Comparison of ENCODE assay signal across 8 cellular contexts in the genomic region with DNA sequence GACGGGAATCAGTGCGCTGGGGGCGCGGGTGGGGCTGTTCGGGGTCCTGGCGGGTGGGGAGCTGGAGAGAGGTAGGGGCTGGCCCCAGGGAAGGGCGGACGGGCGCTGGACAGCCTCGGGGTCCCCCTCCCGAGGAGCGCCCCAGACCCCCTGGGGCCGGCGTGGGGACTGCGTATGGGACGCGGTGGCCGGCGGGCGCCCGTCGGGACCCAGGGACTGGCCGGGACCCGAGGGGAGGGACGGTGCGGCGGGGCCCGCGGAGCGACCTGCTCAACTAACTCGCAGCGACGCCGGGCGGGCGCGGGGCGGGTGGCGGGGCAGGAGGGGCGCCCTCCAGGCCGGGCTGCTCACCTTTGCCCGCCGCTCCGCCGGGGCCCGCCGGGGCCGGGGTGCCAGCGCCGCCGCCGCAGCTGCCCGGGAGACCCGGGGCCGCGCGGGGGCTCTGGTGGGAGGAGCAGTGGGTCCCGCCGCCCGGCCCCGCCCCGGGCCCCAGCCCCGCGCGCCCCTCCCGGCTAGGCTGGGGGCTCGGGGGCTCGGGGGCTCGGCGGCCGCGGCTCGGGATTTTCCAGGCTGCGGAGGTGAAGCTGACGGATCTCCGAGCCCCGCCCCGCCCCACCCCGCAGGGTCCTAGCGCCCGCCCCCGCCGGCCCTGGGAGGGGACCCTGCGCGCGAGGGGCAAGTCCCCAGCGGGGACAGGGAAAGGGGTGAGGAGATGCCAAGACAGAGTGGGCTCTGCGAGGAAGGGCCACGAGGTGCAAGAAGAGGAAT. TPM values are rescaled to one million over a fixed set of nuclear protein-coding genes. Genes with fewer than 3 reads are reported as not detected.
A peak's percentile ranks its signal among the peaks of the same experiment; 100 is the strongest.
DNase-seq lines count a peak whose midpoint lies in the region; ATAC-seq and TF ChIP-seq lines count a peak whose summit lies in the region.

No MANE protein-coding gene starts in this region.

- H3K36me3 ChIP-seq in OCI-LY1 (ENCODE audit: insufficient read depth, low read length): no peaks in the 10 kb centered on the region

- H3K9me2 ChIP-seq in OCI-LY1 (ENCODE audit: low read depth, low read length): no peaks in the 10 kb centered on the region

- intact Hi-C loops in Right ventricle myocardium superior (cut with DNase I): no loop called here

- DNase-seq in NCI-H748 (lab: John Stamatoyannopoulos, UW; ENCODE audit: unreplicated experiment): peak; percentile 64
- DNase-seq in NCI-H748 treated with DMSO at 0.1 percent for 48 hours (lab: John Stamatoyannopoulos, UW): no peak
- peak; percentile 66 for DNase-seq in activated gamma-delta T cell (lab: John Stamatoyannopoulos, UW)
- peak; percentile 58 for DNase-seq in Right ventricle myocardium superior
- DNase-seq in retinal pigment epithelial cell (ENCODE audit: low read depth): no peak
- no peak for DNase-seq in kidney glomerular epithelial cell (lab: John Stamatoyannopoulos, UW)
- no peak for DNase-seq in NCI-H1436 (lab: John Stamatoyannopoulos, UW)

- no peaks in the 10 kb centered on the region for H4K20me1 ChIP-seq in OCI-LY1 (ENCODE audit: insufficient read depth, low read length)

- H3K27ac ChIP-seq in OCI-LY1 (ENCODE audit: low read depth, low read length, poor library complexity, severe bottlenecking): no peak overlapping the region

- no peaks in the 10 kb centered on the region for H3K9me3 ChIP-seq in OCI-LY1 (ENCODE audit: low read length)

- peaks cover 8% of the 10 kb centered on the region; the same call in 1 of the 2 replicates for H3K27me3 ChIP-seq in OCI-LY1 (ENCODE audit: insufficient read depth, low read length)

- ATAC-seq in Right ventricle myocardium superior (ENCODE audit: poor library complexity): peak; percentile 18

- no peaks in the 10 kb centered on the region for H3K79me2 ChIP-seq in OCI-LY1 (ENCODE audit: insufficient read depth, low read length)

- H3K9ac ChIP-seq in OCI-LY1 (ENCODE audit: low read length): peak overlapping the region; percentile 30; the same call in 1 of the 2 replicates

- H3F3A ChIP-seq in OCI-LY1 (ENCODE audit: insufficient read depth, low read length): no peaks in the 10 kb centered on the region

- H3K4me3 ChIP-seq in OCI-LY1 (ENCODE audit: low read depth, low read length, poor library complexity, severe bottlenecking): peak overlapping the region; percentile 52
- H3K4me3 ChIP-seq in retinal pigment epithelial cell (ENCODE audit: low read length): peak overlapping the region; percentile 32

- H3K4me1 ChIP-seq in OCI-LY1 (ENCODE audit: insufficient read depth, low read length, severe bottlenecking): peaks cover 9% of the 10 kb centered on the region

- peak overlapping the region; percentile 57 for H3K4me2 ChIP-seq in OCI-LY1 (ENCODE audit: low read length)

- H2AFZ ChIP-seq in OCI-LY1 (ENCODE audit: low read length): no peak overlapping the region

- no peak for TF ChIP-seq CTCF in OCI-LY1 (IDR thresholded peaks at IDR 0.05; ENCODE audit: low read length)
- TF ChIP-seq CTCF in retinal pigment epithelial cell (conservative IDR thresholded peaks at IDR 0.05; ENCODE audit: low read depth, low read length): no peak

RNA-seq across cellular contexts. Expression of gene STARD10, which starts 12.3 kb away (rescaled TPM):
- total RNA-seq in Right ventricle myocardium superior: 117 TPM

RNA-seq across cellular contexts. Expression of gene ARAP1, which starts 29.3 kb away (rescaled TPM):
- total RNA-seq in Right ventricle myocardium superior: 58.0 TPM

RNA-seq across cellular contexts. Expression of gene ATG16L2, which starts 32.7 kb away (rescaled TPM):
- total RNA-seq in Right ventricle myocardium superior: 16.8 TPM

Comparison
In these comparisons a context has a peak if more than half of its experiments do, and no peak if none do; other contexts are left out.
1. DNase-seq: peak in NCI-H748 (single experiment), activated gamma-delta T cell (single experiment) and Right ventricle myocardium superior (single experiment); none in NCI-H748 treated with DMSO at 0.1 percent for 48 hours (single experiment), retinal pigment epithelial cell (single experiment), kidney glomerular epithelial cell (single experiment) and NCI-H1436 (single experiment).